In the genomic region with DNA sequence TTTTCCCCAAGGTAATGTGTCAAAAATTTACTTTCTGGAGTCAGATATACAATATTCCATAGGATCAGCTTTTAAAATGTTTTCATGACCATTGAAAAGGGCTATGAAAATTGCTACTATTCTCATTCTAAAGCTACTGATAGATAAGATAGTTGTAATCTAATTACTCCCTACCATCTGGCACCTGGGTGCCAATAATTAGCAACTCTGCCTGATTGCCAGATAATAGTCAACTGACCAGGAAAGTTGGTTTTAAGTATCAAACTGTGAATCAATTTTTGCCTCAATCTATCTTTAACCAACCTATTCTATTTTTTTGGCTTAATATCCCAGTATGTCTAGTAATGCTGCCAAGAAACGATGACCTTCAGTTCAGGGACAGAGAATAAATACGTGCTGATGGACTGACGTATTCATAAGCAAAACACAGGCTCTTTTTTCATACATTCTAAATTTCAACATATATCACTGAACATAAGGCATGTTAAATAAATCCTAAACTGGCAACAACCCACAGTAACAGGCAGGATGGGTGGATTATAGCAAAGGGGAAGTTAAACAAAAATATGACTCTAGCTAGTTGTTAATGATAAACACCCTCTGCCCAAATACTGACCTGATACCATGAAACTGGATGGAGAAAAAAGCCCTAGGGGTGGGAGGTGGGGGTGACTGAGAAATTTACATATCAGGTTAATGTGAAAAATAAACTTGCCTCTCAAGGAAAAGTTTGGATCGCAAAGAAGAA, we compare ENCODE assay signal across 9 cellular contexts. TPM values are rescaled to one million over a fixed set of nuclear protein-coding genes. Genes with fewer than 3 reads are reported as not detected.
DNase-seq lines count a peak whose midpoint lies in the region; ATAC-seq, FAIRE-seq and TF ChIP-seq lines count a peak whose summit lies in the region.
"Had no signal": no experiment of that assay in that cellular context is flagged by ENCODE, and none has a peak within 500 bp of the region (broad histone marks: within the 10 kb centered on the region; RNA-seq: fewer than 3 reads in every experiment).

No MANE protein-coding gene starts in this region.

- TF ChIP-seq POLR2A in H54 (IDR thresholded peaks at IDR 0.05; ENCODE audit: low read depth, low read length) = no peak

- H3K27me3 Mint-ChIP-seq in CD8-positive, alpha-beta memory T cell = peaks cover 9 to 39% of the 10 kb centered on the region in 2 donors
- peaks cover 20% of the 10 kb centered on the region for H3K27me3 Mint-ChIP-seq in activated CD4-positive, alpha-beta T cell treated with anti-CD3 and anti-CD28 coated beads, Interleukin-2, amount 10 ng/mL, durations not matched to agents 7 days and 5 days
- H3K27me3 Mint-ChIP-seq: B cell had no signal

- H3F3A ChIP-seq in GM23248 (ENCODE audit: insufficient read depth) (peaks cover 84% of the 10 kb centered on the region), PC-3 (ENCODE audit: low read length, unreplicated experiment) (peaks cover 8% of the 10 kb centered on the region)

- BruUV-seq in PC-3 (replicated peaks; lab: Mats Ljungman, UMichigan) = no TSS peak

- H3K79me2 ChIP-seq in ACC112 (ENCODE audit: control insufficient read depth, insufficient read depth, low read length, unreplicated experiment) (peaks cover 94% of the 10 kb centered on the region), GM23248 (ENCODE audit: insufficient read depth) (peaks cover 99% of the 10 kb centered on the region), PC-3 (ENCODE audit: low read length) (peaks cover 98% of the 10 kb centered on the region)

- 90 to 92% methylated on average over 4 of the region's 4 CpGs for WGBS in GM23248 (ENCODE audit: low coverage in 1 of 2, low lambda C conversion rate in 2 of 2, missing lambda C conversion rate in 2 of 2), 2 experiments

- H3K9me3 Mint-ChIP-seq in CD8-positive, alpha-beta memory T cell = no peaks in the 10 kb centered on the region
- no peaks in the 10 kb centered on the region for H3K9me3 Mint-ChIP-seq in activated CD4-positive, alpha-beta T cell treated with anti-CD3 and anti-CD28 coated beads, Interleukin-2, amount 10 ng/mL, durations not matched to agents 7 days and 5 days

- H3K27ac Mint-ChIP-seq in CD8-positive, alpha-beta memory T cell = no peak overlapping the region
- no peak overlapping the region for H3K27ac Mint-ChIP-seq in activated CD4-positive, alpha-beta T cell treated with anti-CD3 and anti-CD28 coated beads, Interleukin-2, amount 10 ng/mL, durations not matched to agents 7 days and 5 days
- H3K27ac Mint-ChIP-seq: B cell had no signal

- H3K9ac ChIP-seq in GM23248 (no peak overlapping the region), PC-3 (ENCODE audit: low read length) (peak overlapping the region; percentile 17; the same call in 1 of the 2 replicates)

- H3K9me3 ChIP-seq in GM23248 (ENCODE audit: low read depth) (no peaks in the 10 kb centered on the region), PC-3 (ENCODE audit: low read length) (no peaks in the 10 kb centered on the region)
- H3K9me3 ChIP-seq in CD8-positive, alpha-beta memory T cell (ENCODE audit: low read length) = no peaks in the 10 kb centered on the region

- no peaks in the 10 kb centered on the region for H3K27me3 ChIP-seq in ACC112 (ENCODE audit: insufficient read depth, low read length)
- no peaks in the 10 kb centered on the region for H3K27me3 ChIP-seq in GM23248 (replicated peaks; ENCODE audit: insufficient read depth)
- no peaks in the 10 kb centered on the region for H3K27me3 ChIP-seq in PC-3 (ENCODE audit: low read length)
- H3K27me3 ChIP-seq in CD8-positive, alpha-beta memory T cell (ENCODE audit: insufficient read depth, low read length, poor library complexity, severe bottlenecking) = no peaks in the 10 kb centered on the region

- H3K36me3 ChIP-seq in ACC112 (ENCODE audit: insufficient read depth, low read length) = no peaks in the 10 kb centered on the region
- H3K36me3 ChIP-seq in GM23248 (ENCODE audit: low read depth) = no peaks in the 10 kb centered on the region
- H3K36me3 ChIP-seq in PC-3 (ENCODE audit: low read depth, low read length) = no peaks in the 10 kb centered on the region
- H3K36me3 ChIP-seq in CD8-positive, alpha-beta memory T cell (ENCODE audit: insufficient read depth, low read length) = no peaks in the 10 kb centered on the region

- H3K4me1 Mint-ChIP-seq in CD8-positive, alpha-beta memory T cell = no peaks in the 10 kb centered on the region
- H3K4me1 Mint-ChIP-seq in activated CD4-positive, alpha-beta T cell treated with anti-CD3 and anti-CD28 coated beads, Interleukin-2, amount 10 ng/mL, durations not matched to agents 7 days and 5 days = no peaks in the 10 kb centered on the region

- peak overlapping the region; percentile 99 for H3K27ac ChIP-seq in ACC112 (ENCODE audit: low read depth, low read length)
- no peak overlapping the region for H3K27ac ChIP-seq in GM23248
- peak overlapping the region; percentile 86 for H3K27ac ChIP-seq in PC-3 (ENCODE audit: low read length)
- no peak overlapping the region for H3K27ac ChIP-seq in CD8-positive, alpha-beta memory T cell (ENCODE audit: low read depth, low read length)

- H3K36me3 Mint-ChIP-seq in CD8-positive, alpha-beta memory T cell = no peaks in the 10 kb centered on the region
- no peaks in the 10 kb centered on the region for H3K36me3 Mint-ChIP-seq in activated CD4-positive, alpha-beta T cell treated with anti-CD3 and anti-CD28 coated beads, Interleukin-2, amount 10 ng/mL, durations not matched to agents 7 days and 5 days (ENCODE audit: low read depth)

- no peak overlapping the region for H3K4me3 Mint-ChIP-seq in CD8-positive, alpha-beta memory T cell
- no peak overlapping the region for H3K4me3 Mint-ChIP-seq in activated CD4-positive, alpha-beta T cell treated with anti-CD3 and anti-CD28 coated beads, Interleukin-2, amount 10 ng/mL, durations not matched to agents 7 days and 5 days
- H3K4me3 Mint-ChIP-seq: B cell had no signal

- H3K4me1 ChIP-seq in ACC112 (ENCODE audit: control insufficient read depth, insufficient read depth, low read length, unreplicated experiment) = peaks cover 84% of the 10 kb centered on the region
- H3K4me1 ChIP-seq in GM23248 (ENCODE audit: insufficient read depth) = peaks cover 85% of the 10 kb centered on the region
- H3K4me1 ChIP-seq in PC-3 (ENCODE audit: insufficient read depth, low read length) = peaks cover 83% of the 10 kb centered on the region
- H3K4me1 ChIP-seq in CD8-positive, alpha-beta memory T cell (ENCODE audit: insufficient read depth, low read length) = no peaks in the 10 kb centered on the region

- H3K4me2 ChIP-seq in GM23248 (ENCODE audit: unreplicated experiment) = peak overlapping the region; percentile 87
- peak overlapping the region; percentile 71 for H3K4me2 ChIP-seq in PC-3 (ENCODE audit: low read length)

- in situ Hi-C loops in GM23248 (cut with MboI) = no loop called here

- TF ChIP-seq CTCF in PC-3 (conservative IDR thresholded peaks at IDR 0.05; ENCODE audit: low read depth, low read length) = no peak

- intact Hi-C loops in PC-3 (cut with micrococcal nuclease) = no loop called here

- CTCF ChIA-PET in PC-3 (lab: Charles Lee) = no interaction called here
- CTCF ChIA-PET in CD8-positive, alpha-beta memory T cell (lab: Charles Lee) = no interaction called here
- CTCF ChIA-PET in activated CD4-positive, alpha-beta T cell treated with anti-CD3 and anti-CD28 coated beads, Interleukin-2, amount 10 ng/mL, durations not matched to agents 7 days and 5 days (lab: Charles Lee) = no interaction called here

- H3K9me2 ChIP-seq in GM23248 (ENCODE audit: insufficient read depth) (no peaks in the 10 kb centered on the region), PC-3 (replicated peaks; ENCODE audit: low read length) (no peaks in the 10 kb centered on the region)

- DNase-seq in GM23248 (no peak), PC-3 (no peak), glomerular visceral epithelial cell (ENCODE audit: extremely low spot score) (peak; percentile 27), H54 (ENCODE audit: insufficient read length, low spot score) (no peak)
- no peak for DNase-seq in CD8-positive, alpha-beta memory T cell
- DNase-seq in stimulated activated CD4-positive, alpha-beta T cell treated with anti-CD3 and anti-CD28 coated beads, Interleukin-2, amount 100 ng/mL, for 24 hours = no peak
- no peak for DNase-seq in activated CD4-positive, alpha-beta T cell treated with anti-CD3 and anti-CD28 coated beads, Interleukin-2, amount 10 ng/mL, durations not matched to agents 7 days and 5 days

- H4K20me1 ChIP-seq in GM23248 (ENCODE audit: insufficient read depth) (peaks cover 51% of the 10 kb centered on the region; the same call in 1 of the 2 replicates), PC-3 (ENCODE audit: low read length) (no peaks in the 10 kb centered on the region)

- POLR2A ChIA-PET in PC-3 (lab: Charles Lee; ENCODE audit: unreplicated experiment) = no interaction called here
- POLR2A ChIA-PET in CD8-positive, alpha-beta memory T cell (lab: Charles Lee) = no interaction called here
- POLR2A ChIA-PET in activated CD4-positive, alpha-beta T cell treated with anti-CD3 and anti-CD28 coated beads, Interleukin-2, amount 10 ng/mL, durations not matched to agents 7 days and 5 days (lab: Charles Lee) = no interaction called here

- no peak for ATAC-seq in PC-3

- FAIRE-seq in H54 (lab: Jason Lieb, UNC) = no peak

- H3K4me3 ChIP-seq in ACC112 (ENCODE audit: low read depth, low read length) (peak overlapping the region; percentile 13; the same call in 1 of the 2 replicates), GM23248 (no peak overlapping the region), PC-3 (ENCODE audit: low read length) (peak overlapping the region; percentile 38; the same call in 1 of the 2 replicates)
- no peak overlapping the region for H3K4me3 ChIP-seq in CD8-positive, alpha-beta memory T cell (ENCODE audit: low read length)

- H2AFZ ChIP-seq in ACC112 (ENCODE audit: low read length, unreplicated experiment) (no peak overlapping the region), GM23248 (no peak overlapping the region), PC-3 (ENCODE audit: low read length) (no peak overlapping the region)

RNA-seq across cellular contexts. Expression of a gene that starts 18.2 kb away (rescaled TPM):
- total RNA-seq in GM23248 (2014; rRNA removed; shearing (Covaris generic)) = 24.9 and 28.3 TPM in 2 replicates
- 53.8 and 55.5 TPM in 2 replicates for polyA plus RNA-seq in GM23248 (2016; fragmentation: Nextera tagmentation; extraction: Ambion mirVana)
- total RNA-seq in PC-3 (2014; rRNA removed) = 20.2 and 21.0 TPM in 2 replicates
- total RNA-seq in CD8-positive, alpha-beta memory T cell = 1 to 10 TPM; 1.1 to 1.4 TPM
- polyA plus RNA-seq in CD8-positive, alpha-beta memory T cell = not detected
- under 1 TPM; 0.17 TPM for total RNA-seq in activated CD4-positive, alpha-beta T cell treated with anti-CD3 and anti-CD28 coated beads, Interleukin-2, amount 10 ng/mL, durations not matched to agents 7 days and 5 days

Comparison
In these comparisons a context has a peak if more than half of its experiments do, and no peak if none do; other contexts are left out.
1. H3K27ac ChIP-seq: peak in ACC112 (single experiment) and PC-3 (single experiment); none in GM23248 (single experiment) and CD8-positive, alpha-beta memory T cell (single experiment).
2. H3K4me3 ChIP-seq: peak in ACC112 (single experiment) and PC-3 (single experiment); none in GM23248 (single experiment) and CD8-positive, alpha-beta memory T cell (single experiment).